In the genomic region with DNA sequence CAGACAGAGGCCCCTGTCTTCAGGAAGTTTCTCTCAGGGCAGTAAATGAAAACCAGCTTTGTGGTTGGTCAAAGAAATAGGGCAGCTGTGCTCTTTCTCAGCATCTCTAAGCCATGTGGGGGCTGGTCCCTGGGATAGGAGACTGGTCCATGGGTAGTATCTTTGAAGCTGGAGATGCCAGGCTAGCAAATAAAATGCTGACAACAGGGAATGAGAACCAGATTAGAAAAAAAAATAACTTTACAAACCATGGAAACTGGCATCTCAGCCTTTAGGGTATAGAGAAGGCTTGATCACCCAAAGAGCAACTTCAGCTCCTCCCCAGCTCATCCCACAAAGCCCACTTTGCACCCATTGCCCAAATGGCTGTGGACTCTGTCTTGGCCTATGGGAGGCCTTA, we compare ENCODE assay signal across 20 cellular contexts.
A peak's percentile ranks its signal among the peaks of the same experiment; 100 is the strongest.
DNase-seq lines count a peak whose midpoint lies in the region; ATAC-seq, FAIRE-seq and TF ChIP-seq lines count a peak whose summit lies in the region.
"Had no signal": no experiment of that assay in that cellular context is flagged by ENCODE, and none has a peak within 500 bp of the region (broad histone marks: within the 10 kb centered on the region; RNA-seq: fewer than 3 reads in every experiment).

No MANE protein-coding gene starts in this region.

- H2AFZ ChIP-seq in HepG2 (ENCODE audit: low read length) = no peak overlapping the region
- no peak overlapping the region for H2AFZ ChIP-seq in hepatocyte

- no peak for TF ChIP-seq RAD21 in HepG2 (CRISPR knock-in tag; IDR thresholded peaks at IDR 0.05)

- no peak overlapping the region for H3K9ac ChIP-seq in HepG2 (ENCODE audit: insufficient read depth, low read depth, low read length)

- H3K4me3 ChIP-seq in HepG2 (replicated peaks in 1 of 3; ENCODE audit: insufficient read depth in 1 of 3, low read depth in 2 of 3, low read length in 3 of 3) (no peak overlapping the region), right lobe of liver (no peak overlapping the region), hepatocyte (no peak overlapping the region), sigmoid colon (no peak overlapping the region)
- H3K4me3 ChIP-seq: HAP-1 had no signal

- no peaks in the 10 kb centered on the region for H3K36me3 ChIP-seq in HepG2 (replicated peaks in 1 of 2; ENCODE audit: control insufficient read depth in 1 of 2, insufficient read depth in 2 of 2, low read length in 2 of 2)
- H3K36me3 ChIP-seq in right lobe of liver = no peaks in the 10 kb centered on the region
- no peaks in the 10 kb centered on the region for H3K36me3 ChIP-seq in hepatocyte (replicated peaks; ENCODE audit: insufficient read depth, low read depth)
- no peaks in the 10 kb centered on the region for H3K36me3 ChIP-seq in sigmoid colon
- H3K36me3 ChIP-seq: HAP-1 had no signal

- H3K27ac ChIP-seq in HepG2 (ENCODE audit: extremely low read length, insufficient read depth, low read length) (no peak overlapping the region), right lobe of liver (no peak overlapping the region), hepatocyte (peak overlapping the region; percentile 72), sigmoid colon (peak overlapping the region in 3 of 4 donors; percentile 36 to 61 (median 59))

- CTCF ChIA-PET in HepG2 (lab: Yijun Ruan, JAX; ENCODE audit: low intra/inter-chr PET ratio, low total read pairs) = no interaction called here

- no peak for DNase-seq in HepG2 (ENCODE audit: low spot score)
- DNase-seq in right lobe of liver = no peak
- no peak for DNase-seq in hepatocyte (ENCODE audit: low spot score)
- no peak for DNase-seq in sigmoid colon
- DNase-seq in GM19238 (ENCODE audit: insufficient read length, low spot score) = no peak
- DNase-seq: 8988T; C1 segment of cervical spinal cord; Calu3; CD4-positive, alpha-beta memory T cell; COR-L47; DMS53; DMS79 treated with DMSO at 0.1 percent for 48 hours; GF-D8; GOT3; HFFc6 had no signal

- BruUV-seq in HepG2 (replicated peaks; lab: Mats Ljungman, UMichigan) = no TSS peak

- FAIRE-seq in HepG2 (lab: Jason Lieb, UNC) = no peak
- FAIRE-seq: GM12891, GM18507, H54 had no signal

- TF ChIP-seq POLR2A in HepG2 (IDR thresholded peaks at IDR 0.05; ENCODE audit: insufficient read depth in 1 of 2, low read depth in 2 of 2, low read length in 2 of 2) (no peak), right lobe of liver (IDR thresholded peaks at IDR 0.05) (no peak), sigmoid colon (IDR thresholded peaks at IDR 0.05) (no peak)

- H3K4me2 ChIP-seq in HepG2 (ENCODE audit: low read depth, low read length) = no peak overlapping the region
- H3K4me2 ChIP-seq in hepatocyte = no peak overlapping the region

- no peaks in the 10 kb centered on the region for H3K4me1 ChIP-seq in HepG2 (ENCODE audit: insufficient read depth, low read length)
- H3K4me1 ChIP-seq in right lobe of liver = no peaks in the 10 kb centered on the region
- H3K4me1 ChIP-seq in hepatocyte (ENCODE audit: insufficient read depth) = peaks cover 21% of the 10 kb centered on the region
- H3K4me1 ChIP-seq in sigmoid colon = peaks cover 0 to 25% (median 20%) of the 10 kb centered on the region in 4 donors

- TF ChIP-seq CTCF in HepG2 (CRISPR knock-in tag; IDR thresholded peaks at IDR 0.05) = no peak
- no peak for TF ChIP-seq CTCF in right lobe of liver (IDR thresholded peaks at IDR 0.05)
- no peak for TF ChIP-seq CTCF in hepatocyte (IDR thresholded peaks at IDR 0.05; ENCODE audit: poor library complexity)
- TF ChIP-seq CTCF in sigmoid colon (IDR thresholded peaks at IDR 0.05) = no peak

- H4K20me1 ChIP-seq in HepG2 (ENCODE audit: insufficient read depth, low read length) (no peaks in the 10 kb centered on the region), hepatocyte (ENCODE audit: insufficient read depth, poor library complexity, severe bottlenecking) (no peaks in the 10 kb centered on the region)

- POLR2A ChIA-PET in HepG2 (lab: Yijun Ruan, JAX) = no interaction called here

- H3K9me3 ChIP-seq in HepG2 (ENCODE audit: low read length) (no peaks in the 10 kb centered on the region), right lobe of liver (no peaks in the 10 kb centered on the region), hepatocyte (ENCODE audit: low read depth) (no peaks in the 10 kb centered on the region), sigmoid colon (peaks cover 0 to 5% (median 0%) of the 10 kb centered on the region in 4 donors)
- H3K9me3 ChIP-seq: HAP-1 had no signal

- TF ChIP-seq EP300 in HepG2 (IDR thresholded peaks at IDR 0.05; ENCODE audit: low read depth in 2 of 2, low read length in 2 of 2) (no peak), HepG2 (CRISPR knock-in tag; IDR thresholded peaks at IDR 0.05; ENCODE audit: borderline replicate concordance) (no peak), sigmoid colon (IDR thresholded peaks at IDR 0.05) (no peak)

- H3K27me3 ChIP-seq in HepG2 (ENCODE audit: control insufficient read depth in 1 of 2, insufficient read depth in 2 of 2, low read length in 2 of 2) = no peaks in the 10 kb centered on the region
- no peaks in the 10 kb centered on the region for H3K27me3 ChIP-seq in right lobe of liver
- no peaks in the 10 kb centered on the region for H3K27me3 ChIP-seq in hepatocyte
- no peaks in the 10 kb centered on the region for H3K27me3 ChIP-seq in sigmoid colon

- intact Hi-C loops in HepG2 (cut with micrococcal nuclease; ENCODE audit: unreplicated experiment) = no loop called here
- intact Hi-C loops in right lobe of liver (cut with DNase I) = no loop called here
- intact Hi-C loops in sigmoid colon (cut with DNase I) = loop anchor here (2.0 to 10.0 kb wide), 2 partner anchors 37 to 71 kb away; no protein-coding TSS in a partner anchor

- H3K79me2 ChIP-seq in HepG2 (ENCODE audit: insufficient read depth, low read length) (no peaks in the 10 kb centered on the region), hepatocyte (no peaks in the 10 kb centered on the region)

- in situ Hi-C loops in HepG2 (cut with HindIII; ENCODE audit: extremely low pct_ligation_motif_present, low pct_unique_long_range_greater_than_20kb) = no loop called here

- ATAC-seq in HepG2 = no peak
- no peak for ATAC-seq in right lobe of liver
- no peak for ATAC-seq in HG02884 (IDR thresholded peaks at IDR 0.05; ENCODE audit: unreplicated experiment)

- no peaks in the 10 kb centered on the region for H3K9me2 ChIP-seq in hepatocyte (replicated peaks; ENCODE audit: insufficient read depth)

TF ChIP-seq in HepG2, 621 proteins besides CTCF, POLR2A, EP300 and RAD21:
- TF ChIP-seq, protein P1, sequence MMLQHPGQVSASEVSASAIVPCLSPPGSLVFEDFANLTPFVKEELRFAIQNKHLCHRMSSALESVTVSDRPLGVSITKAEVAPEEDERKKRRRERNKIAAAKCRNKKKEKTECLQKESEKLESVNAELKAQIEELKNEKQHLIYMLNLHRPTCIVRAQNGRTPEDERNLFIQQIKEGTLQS (CRISPR knock-in tag; IDR thresholded peaks at IDR 0.05) = no peak
- TF ChIP-seq ZNF776 (CRISPR knock-in tag; IDR thresholded peaks at IDR 0.05) (no peak), SAP130 (CRISPR knock-in tag; IDR thresholded peaks at IDR 0.05; ENCODE audit: low read depth) (no peak), MAFF (IDR thresholded peaks at IDR 0.05; ENCODE audit: low read depth, low read length) (peak; percentile 60), NFKBIZ (CRISPR knock-in tag; IDR thresholded peaks at IDR 0.05) (no peak), ZFX (CRISPR knock-in tag; IDR thresholded peaks at IDR 0.05; ENCODE audit: low read depth) (no peak), MAFK (conservative IDR thresholded peaks at IDR 0.05 in 1 of 2, IDR thresholded peaks at IDR 0.05 in 1 of 2; ENCODE audit: low read length in 2 of 2) (peak in 1 of 2 experiments; percentile 70; a peak in 3 of 4 replicates), HIVEP1 (CRISPR knock-in tag; IDR thresholded peaks at IDR 0.05) (no peak)
TF ChIP-seq in HepG2: peak in this region for 2.

Comparison
In these comparisons a context has a peak if more than half of its experiments do, and no peak if none do; other contexts are left out.
1. H3K27ac ChIP-seq: peak in hepatocyte (single experiment) and sigmoid colon (3 of 4); none in HepG2 (single experiment) and right lobe of liver (0 of 3).